In the genomic region with DNA sequence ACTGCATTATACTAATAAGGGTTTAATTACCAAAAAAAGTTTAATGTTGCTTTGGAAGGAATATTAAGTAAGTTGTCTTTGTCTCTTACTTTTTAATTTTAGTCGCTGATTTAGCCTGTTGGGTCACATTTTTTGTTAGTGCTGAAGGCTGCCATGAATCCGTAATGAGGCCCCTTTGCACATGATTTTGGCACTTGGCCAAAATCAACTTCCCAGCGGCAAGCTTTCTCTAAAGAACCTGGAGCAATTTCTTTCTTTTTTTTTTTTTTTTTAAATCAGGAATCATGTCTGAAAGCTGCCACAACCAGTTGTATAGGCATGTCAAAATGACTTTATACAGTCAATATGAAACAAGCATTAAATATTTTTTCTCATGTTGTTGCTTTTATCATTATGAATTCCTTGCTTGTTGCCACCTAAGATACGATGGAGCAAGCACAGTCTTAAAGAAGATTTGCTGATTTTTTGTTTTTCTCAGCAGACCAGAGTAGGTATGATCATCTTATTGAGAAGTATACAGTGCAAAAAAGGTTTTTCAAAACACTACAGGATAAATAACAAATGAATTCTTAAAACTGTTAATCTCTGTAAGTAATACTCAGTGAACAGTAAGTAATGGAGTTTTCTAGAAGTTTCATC, we compare ENCODE assay signal across 9 cellular contexts.
A peak's percentile ranks its signal among the peaks of the same experiment; 100 is the strongest.
DNase-seq lines count a peak whose midpoint lies in the region; ATAC-seq and TF ChIP-seq lines count a peak whose summit lies in the region.
"Had no signal": no experiment of that assay in that cellular context is flagged by ENCODE, and none has a peak within 500 bp of the region (broad histone marks: within the 10 kb centered on the region; RNA-seq: fewer than 3 reads in every experiment).

No MANE protein-coding gene starts in this region.

- H3K36me3 ChIP-seq in psoas muscle (ENCODE audit: insufficient read depth in 1 of 2, low read depth in 1 of 2) = no peaks in the 10 kb centered on the region

- intact Hi-C loops in psoas muscle (cut with DNase I) = loop anchor here (1.0 to 10.0 kb wide), 6 partner anchors 19 to 335 kb away; no protein-coding TSS in a partner anchor

- H3K4me1 ChIP-seq in psoas muscle = peaks cover 26% of the 10 kb centered on the region

- H3K4me3 ChIP-seq in psoas muscle = peak overlapping the region; percentile 71

- WGBS in psoas muscle, 3 donors = 3 to 9% (median 4%) methylated on average over 4 of the region's 4 CpGs

- peak in 2 of 4 donors; percentile 41 to 63 for ATAC-seq in psoas muscle
- no peak for ATAC-seq in HG03342 (IDR thresholded peaks at IDR 0.05; ENCODE audit: unreplicated experiment)
- ATAC-seq in GM21825 (IDR thresholded peaks at IDR 0.05; ENCODE audit: unreplicated experiment) = no peak
- no peak for ATAC-seq in HG02981 (IDR thresholded peaks at IDR 0.05; ENCODE audit: unreplicated experiment)

- no peaks in the 10 kb centered on the region for H3K9me3 ChIP-seq in psoas muscle

- no peaks in the 10 kb centered on the region for H3K27me3 ChIP-seq in psoas muscle (ENCODE audit: insufficient read depth in 3 of 3, low read length in 2 of 3)

- peak; percentile 48 for DNase-seq in DMS53 treated with DMSO at 0.1 percent for 48 hours (lab: John Stamatoyannopoulos, UW; ENCODE audit: unreplicated experiment)
- peak; percentile 60 for DNase-seq in fibroblast of the conjunctiva (ENCODE audit: low read depth)
- DNase-seq in psoas muscle = peak; percentile 40 to 61
- DNase-seq in dedifferentiated amniotic fluid mesenchymal stem cell (ENCODE audit: extremely low spot score) = no peak
- DNase-seq: islet precursor cell had no signal

- no peak for TF ChIP-seq CTCF in psoas muscle (IDR thresholded peaks at IDR 0.05)

- H3K27ac ChIP-seq in psoas muscle = peak overlapping the region; percentile 81

TF ChIP-seq in PFSK-1, 5 proteins besides CTCF, POLR2A, EP300 and RAD21:
- TF ChIP-seq, protein P1, sequence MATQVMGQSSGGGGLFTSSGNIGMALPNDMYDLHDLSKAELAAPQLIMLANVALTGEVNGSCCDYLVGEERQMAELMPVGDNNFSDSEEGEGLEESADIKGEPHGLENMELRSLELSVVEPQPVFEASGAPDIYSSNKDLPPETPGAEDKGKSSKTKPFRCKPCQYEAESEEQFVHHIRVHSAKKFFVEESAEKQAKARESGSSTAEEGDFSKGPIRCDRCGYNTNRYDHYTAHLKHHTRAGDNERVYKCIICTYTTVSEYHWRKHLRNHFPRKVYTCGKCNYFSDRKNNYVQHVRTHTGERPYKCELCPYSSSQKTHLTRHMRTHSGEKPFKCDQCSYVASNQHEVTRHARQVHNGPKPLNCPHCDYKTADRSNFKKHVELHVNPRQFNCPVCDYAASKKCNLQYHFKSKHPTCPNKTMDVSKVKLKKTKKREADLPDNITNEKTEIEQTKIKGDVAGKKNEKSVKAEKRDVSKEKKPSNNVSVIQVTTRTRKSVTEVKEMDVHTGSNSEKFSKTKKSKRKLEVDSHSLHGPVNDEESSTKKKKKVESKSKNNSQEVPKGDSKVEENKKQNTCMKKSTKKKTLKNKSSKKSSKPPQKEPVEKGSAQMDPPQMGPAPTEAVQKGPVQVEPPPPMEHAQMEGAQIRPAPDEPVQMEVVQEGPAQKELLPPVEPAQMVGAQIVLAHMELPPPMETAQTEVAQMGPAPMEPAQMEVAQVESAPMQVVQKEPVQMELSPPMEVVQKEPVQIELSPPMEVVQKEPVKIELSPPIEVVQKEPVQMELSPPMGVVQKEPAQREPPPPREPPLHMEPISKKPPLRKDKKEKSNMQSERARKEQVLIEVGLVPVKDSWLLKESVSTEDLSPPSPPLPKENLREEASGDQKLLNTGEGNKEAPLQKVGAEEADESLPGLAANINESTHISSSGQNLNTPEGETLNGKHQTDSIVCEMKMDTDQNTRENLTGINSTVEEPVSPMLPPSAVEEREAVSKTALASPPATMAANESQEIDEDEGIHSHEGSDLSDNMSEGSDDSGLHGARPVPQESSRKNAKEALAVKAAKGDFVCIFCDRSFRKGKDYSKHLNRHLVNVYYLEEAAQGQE (IDR thresholded peaks at IDR 0.05; ENCODE audit: insufficient read depth in 1 of 2, low read depth in 2 of 2, low read length in 2 of 2) = 0 out of 4 replicates have a peak, but pooled peaks of 1 of the 2 experiments have one; percentile 34
- TF ChIP-seq TAF1 (IDR thresholded peaks at IDR 0.05; ENCODE audit: borderline replicate concordance, insufficient read depth, low read length) (no peak), FOXP2 (optimal IDR thresholded peaks at IDR 0.05; ENCODE audit: borderline replicate concordance, extremely low read depth, extremely low read length, insufficient read depth) (no peak), POLR2AphosphoS5 (IDR thresholded peaks at IDR 0.05; ENCODE audit: low read depth, low read length) (0 out of 2 replicates have a peak, but pooled peaks have one; percentile 46), SIN3A (IDR thresholded peaks at IDR 0.05; ENCODE audit: borderline replicate concordance, insufficient read depth, low read length) (peak; percentile 88; the same call in 1 of the 2 replicates)
